Comparison of ENCODE assay signal across 8 cellular contexts in genomic region chr12:124754949-124755800, GRCh38.
DNase-seq lines count a peak whose midpoint lies in the region; ATAC-seq and TF ChIP-seq lines count a peak whose summit lies in the region.

No MANE protein-coding gene starts in this region.

- peak in 1 of 2 donors; percentile 34 for TF ChIP-seq POLR2A in sigmoid colon (IDR thresholded peaks at IDR 0.05)

- H3K4me3 ChIP-seq in adipocyte (ENCODE audit: low read length) (peak overlapping the region; percentile 38), right cardiac atrium (ENCODE audit: low read length) (no peak overlapping the region), sigmoid colon (no peak overlapping the region)

- H3K4me1 ChIP-seq in adipocyte (ENCODE audit: control insufficient read depth, insufficient read depth, low read length) (peaks cover 28% of the 10 kb centered on the region), right cardiac atrium (ENCODE audit: control insufficient read depth, insufficient read depth, low read length) (peaks cover 21% of the 10 kb centered on the region), sigmoid colon (peaks cover 0 to 74% (median 54%) of the 10 kb centered on the region in 4 donors)

- no peaks in the 10 kb centered on the region for H3K36me3 ChIP-seq in adipocyte (ENCODE audit: control insufficient read depth, insufficient read depth, low read length, severe bottlenecking)
- H3K36me3 ChIP-seq in sigmoid colon: no peaks in the 10 kb centered on the region

- H3K27ac ChIP-seq in right cardiac atrium (ENCODE audit: low read length) (peak overlapping the region; percentile 95), sigmoid colon (peak overlapping the region; percentile 87 to 97 (median 93))

- peaks cover 11% of the 10 kb centered on the region for H3K27me3 ChIP-seq in adipocyte (replicated peaks; ENCODE audit: control insufficient read depth, insufficient read depth, low read length)
- no peaks in the 10 kb centered on the region for H3K27me3 ChIP-seq in right cardiac atrium (ENCODE audit: control insufficient read depth, insufficient read depth)
- no peaks in the 10 kb centered on the region for H3K27me3 ChIP-seq in sigmoid colon

- intact Hi-C loops in right cardiac atrium (cut with DNase I) (no loop called here), sigmoid colon (cut with DNase I) (loop anchor here (5.0 kb wide), 2 partner anchors 68 to 298 kb away; no protein-coding TSS in a partner anchor)

- ATAC-seq in right cardiac atrium (peak; percentile 91 to 93), GM19328 (IDR thresholded peaks at IDR 0.05; ENCODE audit: unreplicated experiment) (no peak)

- 28% methylated on average over 20 of the region's 20 CpGs for WGBS in right cardiac atrium
- WGBS in sigmoid colon, 2 donors: 34 to 75% methylated on average over 20 of the region's 20 CpGs

- H3K9me3 ChIP-seq in adipocyte (ENCODE audit: control insufficient read depth, low read length) (peaks cover 9% of the 10 kb centered on the region), right cardiac atrium (ENCODE audit: control insufficient read depth, low read length) (no peaks in the 10 kb centered on the region), sigmoid colon (no peaks in the 10 kb centered on the region)

- TF ChIP-seq EP300 in sigmoid colon (IDR thresholded peaks at IDR 0.05): peak in 3 of 4 donors; percentile 92 to 97 (median 96)

- peak overlapping the region; percentile 81 for H3K9ac ChIP-seq in adipocyte (ENCODE audit: low read length)

- TF ChIP-seq CTCF in sigmoid colon (IDR thresholded peaks at IDR 0.05): no peak

- DNase-seq in GM04503 (ENCODE audit: low read depth) (peak; percentile 73), NCI-H187 (lab: John Stamatoyannopoulos, UW) (peak; percentile 85 to 92), adipocyte (ENCODE audit: low read depth) (peak; percentile 90), right cardiac atrium (peak; percentile 89 to 95 (median 95)), sigmoid colon (peak; percentile 98), dermis blood vessel endothelial cell (no peak)
- no peak for DNase-seq in stimulated activated CD4-positive, alpha-beta T cell treated with anti-CD3 and anti-CD28 coated beads, Interleukin-12 subunit alpha, Interleukin-12 subunit beta, amount 100 ng/mL, for 4 hours

Comparison
In these comparisons a context has a peak if more than half of its experiments do, and no peak if none do; other contexts are left out.
1. DNase-seq: peak in GM04503 (single experiment), NCI-H187 (2 of 2), adipocyte (single experiment), right cardiac atrium (3 of 3) and sigmoid colon (single experiment); none in dermis blood vessel endothelial cell (single experiment) and stimulated activated CD4-positive, alpha-beta T cell treated with anti-CD3 and anti-CD28 coated beads, Interleukin-12 subunit alpha, Interleukin-12 subunit beta, amount 100 ng/mL, for 4 hours (single experiment).